Comparison of ENCODE assay signal across 8 cellular contexts in genomic region chr20:23358563-23358906, GRCh38. TPM values are rescaled to one million over a fixed set of nuclear protein-coding genes. Genes with fewer than 3 reads are reported as not detected.
DNase-seq lines count a peak whose midpoint lies in the region; ATAC-seq and TF ChIP-seq lines count a peak whose summit lies in the region.

No MANE protein-coding gene starts in this region.

- peaks cover 34% of the 10 kb centered on the region for H3K36me3 Mint-ChIP-seq in activated B cell treated with CpG ODN at 0.5 μM for 24 hours (ENCODE audit: low read depth)

- TF ChIP-seq EP300 in gastroesophageal sphincter (IDR thresholded peaks at IDR 0.05) = no peak

- no peak for TF ChIP-seq CTCF in HL-60 (IDR thresholded peaks at IDR 0.05; ENCODE audit: insufficient read depth, low read length)
- no peak for TF ChIP-seq CTCF in activated B cell treated with CpG ODN at 0.5 μM for 24 hours (IDR thresholded peaks at IDR 0.05)
- no peak for TF ChIP-seq CTCF in gastroesophageal sphincter (IDR thresholded peaks at IDR 0.05)
- no peak for TF ChIP-seq CTCF in smooth muscle cell (IDR thresholded peaks at IDR 0.05; ENCODE audit: borderline replicate concordance, insufficient read depth, poor library complexity, severe bottlenecking)

- H3K36me3 ChIP-seq in gastroesophageal sphincter (peaks cover 0 to 21% of the 10 kb centered on the region in 2 donors), smooth muscle cell (ENCODE audit: low read depth) (no peaks in the 10 kb centered on the region)

- H4K20me1 ChIP-seq in smooth muscle cell (ENCODE audit: low read depth) = peaks cover 10% of the 10 kb centered on the region

- H3K27ac ChIP-seq in HL-60 (replicated peaks) (peak overlapping the region; percentile 59), gastroesophageal sphincter (peak overlapping the region; percentile 43 to 98 (median 95)), smooth muscle cell (ENCODE audit: low read depth) (peak overlapping the region; percentile 45)

- intact Hi-C loops in activated B cell treated with CpG ODN at 0.5 μM for 24 hours (cut with micrococcal nuclease) = loop anchor here (1.0 kb wide), 3 partner anchors 8 to 1635 kb away; partner anchors contain the start of genes NAPB and NXT1

- H3K27me3 Mint-ChIP-seq in activated B cell treated with CpG ODN at 0.5 μM for 24 hours = no peaks in the 10 kb centered on the region

- H3K27me3 ChIP-seq in HL-60 (ENCODE audit: insufficient read depth, poor library complexity, severe bottlenecking) = no peaks in the 10 kb centered on the region
- H3K27me3 ChIP-seq in gastroesophageal sphincter = no peaks in the 10 kb centered on the region
- no peaks in the 10 kb centered on the region for H3K27me3 ChIP-seq in smooth muscle cell (ENCODE audit: low read depth)

- ATAC-seq in activated B cell treated with CpG ODN at 0.5 μM for 24 hours (ENCODE audit: low read depth) = no peak
- no peak for ATAC-seq in gastroesophageal sphincter
- no peak for ATAC-seq in GM18873 (IDR thresholded peaks at IDR 0.05; ENCODE audit: low FRiP score, unreplicated experiment)

- CTCF ChIA-PET in activated B cell treated with CpG ODN at 0.5 μM for 24 hours (lab: Charles Lee) = interaction anchor here (1.2 to 3.8 kb wide), 2 partner anchors 8 to 63 kb away, joined by 6 to 26 read pairs; partner anchors contain the start of genes NAPB and NXT1

- peaks cover 35% of the 10 kb centered on the region for H3K4me1 Mint-ChIP-seq in activated B cell treated with CpG ODN at 0.5 μM for 24 hours

- H3K9me3 ChIP-seq in gastroesophageal sphincter = no peaks in the 10 kb centered on the region
- no peaks in the 10 kb centered on the region for H3K9me3 ChIP-seq in smooth muscle cell (replicated peaks; ENCODE audit: low read depth)

- peaks cover 2 to 42% (median 13%) of the 10 kb centered on the region in 3 donors for H3K4me1 ChIP-seq in gastroesophageal sphincter
- peaks cover 14% of the 10 kb centered on the region for H3K4me1 ChIP-seq in smooth muscle cell (ENCODE audit: low read depth)

- no peak for TF ChIP-seq POLR2A in gastroesophageal sphincter (IDR thresholded peaks at IDR 0.05)

- peak overlapping the region; percentile 85 for H3K4me2 ChIP-seq in smooth muscle cell

- H3K27ac Mint-ChIP-seq in activated B cell treated with CpG ODN at 0.5 μM for 24 hours = peak overlapping the region; percentile 94

- POLR2A ChIA-PET in activated B cell treated with CpG ODN at 0.5 μM for 24 hours (lab: Charles Lee) = interaction anchor here (1.1 to 7.3 kb wide), 5 partner anchors 8 to 63 kb away, joined by 5 to 140 read pairs (median 8); partner anchors contain the start of genes NAPB and NXT1

- peak overlapping the region; percentile 67 for H2AFZ ChIP-seq in smooth muscle cell (ENCODE audit: low read depth)

- H3K4me3 ChIP-seq in HL-60 (replicated peaks; ENCODE audit: insufficient read depth, low read length) (peak overlapping the region; percentile 34), gastroesophageal sphincter (peak overlapping the region in 1 of 2 donors; percentile 68), smooth muscle cell (peak overlapping the region; percentile 70)

- H3F3A ChIP-seq in smooth muscle cell (ENCODE audit: low read depth) = peaks cover 18% of the 10 kb centered on the region

- H3K9ac ChIP-seq in smooth muscle cell (ENCODE audit: low read depth) = no peak overlapping the region

- H3K4me3 Mint-ChIP-seq in activated B cell treated with CpG ODN at 0.5 μM for 24 hours = peak overlapping the region; percentile 90

- 15 to 19% methylated on average over 6 of the region's 6 CpGs for WGBS in gastroesophageal sphincter (ENCODE audit: low coverage in 1 of 2), 2 donors
- 69% methylated on average over 6 of the region's 6 CpGs for WGBS in smooth muscle cell (ENCODE audit: low lambda C conversion rate)

- no peaks in the 10 kb centered on the region for H3K9me3 Mint-ChIP-seq in activated B cell treated with CpG ODN at 0.5 μM for 24 hours

- DNase-seq in HL-60 (ENCODE audit: low read depth in 1 of 2, low spot score in 1 of 2) (no peak), activated B cell treated with CpG ODN at 0.5 μM for 24 hours (no peak), smooth muscle cell (lab: John Stamatoyannopoulos, UW; ENCODE audit: unreplicated experiment) (no peak), NCI-H1436 (lab: John Stamatoyannopoulos, UW) (no peak), GDM1 (lab: John Stamatoyannopoulos, UW) (no peak)
- DNase-seq in stimulated activated CD4-positive, alpha-beta T cell treated with anti-CD3 and anti-CD28 coated beads, Interleukin-4, amount 100 ng/mL, for 24 hours = no peak

- peaks cover 14% of the 10 kb centered on the region for H3K79me2 ChIP-seq in smooth muscle cell (ENCODE audit: low read depth)

RNA-seq across cellular contexts. Expression of gene GZF1, which starts 3.4 kb away (rescaled TPM):
- total RNA-seq in activated B cell treated with CpG ODN at 0.5 μM for 24 hours = 13.3 and 13.5 TPM in 2 replicates
- 10 to 100 TPM; 13.5 to 18.8 (median 17.4) TPM for total RNA-seq in gastroesophageal sphincter
- total RNA-seq in smooth muscle cell = 13.7 and 17.3 TPM in 2 replicates
- 6.0 and 7.5 TPM in 2 replicates for polyA plus RNA-seq in smooth muscle cell

RNA-seq across cellular contexts. Expression of gene NXT1, which starts 7.9 kb away (rescaled TPM):
- 28.8 and 30.2 TPM in 2 replicates for total RNA-seq in activated B cell treated with CpG ODN at 0.5 μM for 24 hours
- total RNA-seq in gastroesophageal sphincter = 10 to 100 TPM; 21.3 to 42.0 (median 26.5) TPM
- 43.7 and 49.6 TPM in 2 replicates for total RNA-seq in smooth muscle cell
- 45.3 and 46.1 TPM in 2 replicates for polyA plus RNA-seq in smooth muscle cell

Comparison
In these comparisons a context has a peak if more than half of its experiments do, and no peak if none do; other contexts are left out.
1. H3K27ac ChIP-seq: peak in every context shown above with its lines; median percentile 95 in gastroesophageal sphincter; 59 in HL-60; 45 in smooth muscle cell.